Comparison of ENCODE assay signal across 16 cellular contexts in genomic region chr4:128820631-128821119, GRCh38.
"Had no signal": no experiment of that assay in that cellular context is flagged by ENCODE, and none has a peak within 500 bp of the region (broad histone marks: within the 10 kb centered on the region; RNA-seq: fewer than 3 reads in every experiment).

No MANE protein-coding gene starts in this region.

- H3K27ac Mint-ChIP-seq: activated naive CD8-positive, alpha-beta T cell treated with anti-CD3 and anti-CD28 coated beads for 36 hours; activated T-helper 1 cell treated with anti-CD3 and anti-CD28 coated beads, Interleukin-12 subunit alpha, Interleukin-12 subunit beta, Interleukin-2, Interleukin-4 antibody, amounts not matched to agents 30 ng/mL and 10 ng/mL and 1 ng/mL, durations not matched to agents 14 hours and 24 hours and 36 hours had no signal

- H3K27me3 Mint-ChIP-seq: activated naive CD8-positive, alpha-beta T cell treated with anti-CD3 and anti-CD28 coated beads for 36 hours had no signal

- H3K9me3 Mint-ChIP-seq: activated naive CD8-positive, alpha-beta T cell treated with anti-CD3 and anti-CD28 coated beads for 36 hours; activated T-helper 1 cell treated with anti-CD3 and anti-CD28 coated beads, Interleukin-12 subunit alpha, Interleukin-12 subunit beta, Interleukin-2, Interleukin-4 antibody, amounts not matched to agents 30 ng/mL and 10 ng/mL and 1 ng/mL, durations not matched to agents 14 hours and 24 hours and 36 hours had no signal

- H3K27me3 ChIP-seq: cardiac muscle cell, esophagus squamous epithelium, tibial nerve had no signal

- H3K9me3 ChIP-seq: esophagus squamous epithelium, tibial nerve had no signal

- H3K36me3 ChIP-seq: cardiac muscle cell, esophagus squamous epithelium had no signal

- H3K27ac ChIP-seq: cardiac muscle cell, esophagus squamous epithelium, tibial nerve, WERI-Rb-1 had no signal

- DNase-seq: activated CD4-positive, alpha-beta T cell treated with anti-CD3 and anti-CD28 coated beads, Interleukin-2, amount 50 U/mL, for 4 hours; activated gamma-delta T cell treated with Interleukin-2 at 50 U/mL for 16 hours; activated naive CD8-positive, alpha-beta T cell treated with anti-CD3 and anti-CD28 coated beads for 36 hours; amniotic stem cell; dermis blood vessel endothelial cell; effector memory CD4-positive, alpha-beta T cell; esophagus squamous epithelium; hippocampal formation; occipital lobe; stimulated activated naive CD8-positive, alpha-beta T cell treated with anti-CD3 and anti-CD28 coated beads, Interleukin-15, Interleukin-2, amounts not matched to agents 100 U/mL and 50 U/mL, for 24 hours; T-helper 2 cell; WERI-Rb-1 had no signal

- ATAC-seq: stimulated activated naive CD8-positive, alpha-beta T cell treated with anti-CD3 and anti-CD28 coated beads, Interleukin-15, Interleukin-2, amounts not matched to agents 100 U/mL and 50 U/mL, for 24 hours had no signal

- H3K4me3 Mint-ChIP-seq: activated naive CD8-positive, alpha-beta T cell treated with anti-CD3 and anti-CD28 coated beads for 36 hours; activated T-helper 1 cell treated with anti-CD3 and anti-CD28 coated beads, Interleukin-12 subunit alpha, Interleukin-12 subunit beta, Interleukin-2, Interleukin-4 antibody, amounts not matched to agents 30 ng/mL and 10 ng/mL and 1 ng/mL, durations not matched to agents 14 hours and 24 hours and 36 hours had no signal

- H3K4me3 ChIP-seq: cardiac muscle cell, esophagus squamous epithelium, lung, tibial nerve had no signal
